1 cellular context compared by ENCODE assay signal in genomic region chr19:1507192-1507660, GRCh38.
TF ChIP-seq lines count a peak whose summit lies in the region.

No MANE protein-coding gene starts in this region.

TF ChIP-seq in GM12878, 131 proteins besides CTCF, POLR2A, EP300 and RAD21:
- TF ChIP-seq MLLT1 (IDR thresholded peaks at IDR 0.05) (no peak), PAX8 (IDR thresholded peaks at IDR 0.05) (no peak), FOXM1 (IDR thresholded peaks at IDR 0.05; ENCODE audit: low read depth, low read length) (no peak), USF1 (IDR thresholded peaks at IDR 0.05; ENCODE audit: borderline replicate concordance, extremely low read length, insufficient read depth, low read depth, low read length) (no peak), BHLHE40 (IDR thresholded peaks at IDR 0.05; ENCODE audit: borderline replicate concordance in 1 of 2, low read depth in 2 of 2, low read length in 1 of 2) (no peak), NFIC (IDR thresholded peaks at IDR 0.05; ENCODE audit: low read depth, low read length) (no peak), CREM (IDR thresholded peaks at IDR 0.05; ENCODE audit: low read depth) (no peak), ZNF274 (IDR thresholded peaks at IDR 0.05; ENCODE audit: insufficient read depth, insufficient read length) (no peak)
- TF ChIP-seq, protein P1, sequence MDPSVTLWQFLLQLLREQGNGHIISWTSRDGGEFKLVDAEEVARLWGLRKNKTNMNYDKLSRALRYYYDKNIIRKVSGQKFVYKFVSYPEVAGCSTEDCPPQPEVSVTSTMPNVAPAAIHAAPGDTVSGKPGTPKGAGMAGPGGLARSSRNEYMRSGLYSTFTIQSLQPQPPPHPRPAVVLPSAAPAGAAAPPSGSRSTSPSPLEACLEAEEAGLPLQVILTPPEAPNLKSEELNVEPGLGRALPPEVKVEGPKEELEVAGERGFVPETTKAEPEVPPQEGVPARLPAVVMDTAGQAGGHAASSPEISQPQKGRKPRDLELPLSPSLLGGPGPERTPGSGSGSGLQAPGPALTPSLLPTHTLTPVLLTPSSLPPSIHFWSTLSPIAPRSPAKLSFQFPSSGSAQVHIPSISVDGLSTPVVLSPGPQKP (IDR thresholded peaks at IDR 0.05; ENCODE audit: low read depth, low read length) = no peak
- TF ChIP-seq, protein P2, sequence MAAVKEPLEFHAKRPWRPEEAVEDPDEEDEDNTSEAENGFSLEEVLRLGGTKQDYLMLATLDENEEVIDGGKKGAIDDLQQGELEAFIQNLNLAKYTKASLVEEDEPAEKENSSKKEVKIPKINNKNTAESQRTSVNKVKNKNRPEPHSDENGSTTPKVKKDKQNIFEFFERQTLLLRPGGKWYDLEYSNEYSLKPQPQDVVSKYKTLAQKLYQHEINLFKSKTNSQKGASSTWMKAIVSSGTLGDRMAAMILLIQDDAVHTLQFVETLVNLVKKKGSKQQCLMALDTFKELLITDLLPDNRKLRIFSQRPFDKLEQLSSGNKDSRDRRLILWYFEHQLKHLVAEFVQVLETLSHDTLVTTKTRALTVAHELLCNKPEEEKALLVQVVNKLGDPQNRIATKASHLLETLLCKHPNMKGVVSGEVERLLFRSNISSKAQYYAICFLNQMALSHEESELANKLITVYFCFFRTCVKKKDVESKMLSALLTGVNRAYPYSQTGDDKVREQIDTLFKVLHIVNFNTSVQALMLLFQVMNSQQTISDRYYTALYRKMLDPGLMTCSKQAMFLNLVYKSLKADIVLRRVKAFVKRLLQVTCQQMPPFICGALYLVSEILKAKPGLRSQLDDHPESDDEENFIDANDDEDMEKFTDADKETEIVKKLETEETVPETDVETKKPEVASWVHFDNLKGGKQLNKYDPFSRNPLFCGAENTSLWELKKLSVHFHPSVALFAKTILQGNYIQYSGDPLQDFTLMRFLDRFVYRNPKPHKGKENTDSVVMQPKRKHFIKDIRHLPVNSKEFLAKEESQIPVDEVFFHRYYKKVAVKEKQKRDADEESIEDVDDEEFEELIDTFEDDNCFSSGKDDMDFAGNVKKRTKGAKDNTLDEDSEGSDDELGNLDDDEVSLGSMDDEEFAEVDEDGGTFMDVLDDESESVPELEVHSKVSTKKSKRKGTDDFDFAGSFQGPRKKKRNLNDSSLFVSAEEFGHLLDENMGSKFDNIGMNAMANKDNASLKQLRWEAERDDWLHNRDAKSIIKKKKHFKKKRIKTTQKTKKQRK (IDR thresholded peaks at IDR 0.05; ENCODE audit: low read depth, low read length) = no peak
- TF ChIP-seq, protein P3, sequence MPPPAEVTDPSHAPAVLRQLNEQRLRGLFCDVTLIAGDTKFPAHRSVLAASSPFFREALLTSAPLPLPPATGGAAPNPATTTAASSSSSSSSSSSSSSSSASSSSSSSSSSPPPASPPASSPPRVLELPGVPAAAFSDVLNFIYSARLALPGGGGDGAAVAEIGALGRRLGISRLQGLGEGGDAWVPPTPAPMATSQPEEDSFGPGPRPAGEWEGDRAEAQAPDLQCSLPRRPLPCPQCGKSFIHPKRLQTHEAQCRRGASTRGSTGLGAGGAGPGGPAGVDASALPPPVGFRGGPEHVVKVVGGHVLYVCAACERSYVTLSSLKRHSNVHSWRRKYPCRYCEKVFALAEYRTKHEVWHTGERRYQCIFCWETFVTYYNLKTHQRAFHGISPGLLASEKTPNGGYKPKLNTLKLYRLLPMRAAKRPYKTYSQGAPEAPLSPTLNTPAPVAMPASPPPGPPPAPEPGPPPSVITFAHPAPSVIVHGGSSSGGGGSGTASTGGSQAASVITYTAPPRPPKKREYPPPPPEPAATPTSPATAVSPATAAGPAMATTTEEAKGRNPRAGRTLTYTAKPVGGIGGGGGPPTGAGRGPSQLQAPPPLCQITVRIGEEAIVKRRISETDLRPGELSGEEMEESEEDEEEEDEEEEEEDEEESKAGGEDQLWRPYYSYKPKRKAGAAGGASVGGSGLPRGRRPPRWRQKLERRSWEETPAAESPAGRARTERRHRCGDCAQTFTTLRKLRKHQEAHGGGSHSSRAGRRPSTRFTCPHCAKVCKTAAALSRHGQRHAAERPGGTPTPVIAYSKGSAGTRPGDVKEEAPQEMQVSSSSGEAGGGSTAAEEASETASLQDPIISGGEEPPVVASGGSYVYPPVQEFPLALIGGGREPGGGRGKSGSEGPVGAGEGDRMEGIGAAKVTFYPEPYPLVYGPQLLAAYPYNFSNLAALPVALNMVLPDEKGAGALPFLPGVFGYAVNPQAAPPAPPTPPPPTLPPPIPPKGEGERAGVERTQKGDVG (CRISPR knock-in tag; IDR thresholded peaks at IDR 0.05) = no peak
- TF ChIP-seq, protein P4, sequence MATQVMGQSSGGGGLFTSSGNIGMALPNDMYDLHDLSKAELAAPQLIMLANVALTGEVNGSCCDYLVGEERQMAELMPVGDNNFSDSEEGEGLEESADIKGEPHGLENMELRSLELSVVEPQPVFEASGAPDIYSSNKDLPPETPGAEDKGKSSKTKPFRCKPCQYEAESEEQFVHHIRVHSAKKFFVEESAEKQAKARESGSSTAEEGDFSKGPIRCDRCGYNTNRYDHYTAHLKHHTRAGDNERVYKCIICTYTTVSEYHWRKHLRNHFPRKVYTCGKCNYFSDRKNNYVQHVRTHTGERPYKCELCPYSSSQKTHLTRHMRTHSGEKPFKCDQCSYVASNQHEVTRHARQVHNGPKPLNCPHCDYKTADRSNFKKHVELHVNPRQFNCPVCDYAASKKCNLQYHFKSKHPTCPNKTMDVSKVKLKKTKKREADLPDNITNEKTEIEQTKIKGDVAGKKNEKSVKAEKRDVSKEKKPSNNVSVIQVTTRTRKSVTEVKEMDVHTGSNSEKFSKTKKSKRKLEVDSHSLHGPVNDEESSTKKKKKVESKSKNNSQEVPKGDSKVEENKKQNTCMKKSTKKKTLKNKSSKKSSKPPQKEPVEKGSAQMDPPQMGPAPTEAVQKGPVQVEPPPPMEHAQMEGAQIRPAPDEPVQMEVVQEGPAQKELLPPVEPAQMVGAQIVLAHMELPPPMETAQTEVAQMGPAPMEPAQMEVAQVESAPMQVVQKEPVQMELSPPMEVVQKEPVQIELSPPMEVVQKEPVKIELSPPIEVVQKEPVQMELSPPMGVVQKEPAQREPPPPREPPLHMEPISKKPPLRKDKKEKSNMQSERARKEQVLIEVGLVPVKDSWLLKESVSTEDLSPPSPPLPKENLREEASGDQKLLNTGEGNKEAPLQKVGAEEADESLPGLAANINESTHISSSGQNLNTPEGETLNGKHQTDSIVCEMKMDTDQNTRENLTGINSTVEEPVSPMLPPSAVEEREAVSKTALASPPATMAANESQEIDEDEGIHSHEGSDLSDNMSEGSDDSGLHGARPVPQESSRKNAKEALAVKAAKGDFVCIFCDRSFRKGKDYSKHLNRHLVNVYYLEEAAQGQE (IDR thresholded peaks at IDR 0.05; ENCODE audit: low read depth, low read length) = no peak
- TF ChIP-seq, protein P5, sequence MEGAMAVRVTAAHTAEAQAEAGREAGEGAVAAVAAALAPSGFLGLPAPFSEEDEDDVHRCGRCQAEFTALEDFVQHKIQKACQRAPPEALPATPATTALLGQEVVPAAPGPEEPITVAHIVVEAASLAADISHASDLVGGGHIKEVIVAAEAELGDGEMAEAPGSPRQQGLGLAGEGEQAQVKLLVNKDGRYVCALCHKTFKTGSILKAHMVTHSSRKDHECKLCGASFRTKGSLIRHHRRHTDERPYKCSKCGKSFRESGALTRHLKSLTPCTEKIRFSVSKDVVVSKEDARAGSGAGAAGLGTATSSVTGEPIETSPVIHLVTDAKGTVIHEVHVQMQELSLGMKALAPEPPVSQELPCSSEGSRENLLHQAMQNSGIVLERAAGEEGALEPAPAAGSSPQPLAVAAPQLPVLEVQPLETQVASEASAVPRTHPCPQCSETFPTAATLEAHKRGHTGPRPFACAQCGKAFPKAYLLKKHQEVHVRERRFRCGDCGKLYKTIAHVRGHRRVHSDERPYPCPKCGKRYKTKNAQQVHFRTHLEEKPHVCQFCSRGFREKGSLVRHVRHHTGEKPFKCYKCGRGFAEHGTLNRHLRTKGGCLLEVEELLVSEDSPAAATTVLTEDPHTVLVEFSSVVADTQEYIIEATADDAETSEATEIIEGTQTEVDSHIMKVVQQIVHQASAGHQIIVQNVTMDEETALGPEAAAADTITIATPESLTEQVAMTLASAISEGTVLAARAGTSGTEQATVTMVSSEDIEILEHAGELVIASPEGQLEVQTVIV (IDR thresholded peaks at IDR 0.05; ENCODE audit: borderline replicate concordance, partially characterized antibody) = no peak
